In the genomic region with DNA sequence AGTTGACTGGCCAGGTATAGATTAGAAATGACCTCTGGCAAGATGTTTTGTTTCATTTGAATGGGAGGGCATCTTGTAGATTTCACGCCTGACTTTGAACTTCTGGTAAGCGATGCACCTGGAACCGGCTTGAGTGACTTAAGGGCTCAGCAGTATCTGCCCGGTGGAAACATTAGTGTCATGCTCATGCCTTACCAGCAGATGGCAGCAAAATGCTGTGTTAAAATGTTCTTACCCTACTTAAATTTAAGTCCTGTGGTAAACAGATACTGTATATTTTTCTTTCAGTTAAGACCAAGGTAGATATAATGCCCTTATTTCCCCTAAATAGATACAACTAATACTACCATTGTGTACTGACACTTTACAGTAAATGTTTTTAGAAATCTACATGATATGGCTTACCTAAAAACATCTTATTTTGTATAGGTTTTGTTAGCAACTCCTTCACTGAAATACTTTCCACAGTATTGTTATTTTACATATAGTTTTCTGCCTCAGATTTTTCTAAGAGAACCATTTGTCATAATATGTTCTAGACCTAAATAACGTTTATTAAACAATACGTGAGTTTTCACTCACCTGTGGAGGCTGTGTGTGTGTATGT, we compare ENCODE assay signal across 1 cellular context.
TF ChIP-seq lines count a peak whose summit lies in the region.

No MANE protein-coding gene starts in this region.

TF ChIP-seq in H1, 55 proteins besides CTCF, POLR2A, EP300 and RAD21 (continued from another document):
- no peak for TF ChIP-seq CHD7 (IDR thresholded peaks at IDR 0.05; ENCODE audit: insufficient replicate concordance, low read length)
- TF ChIP-seq BACH1 (IDR thresholded peaks at IDR 0.05; ENCODE audit: low read length) = no peak
- no peak for TF ChIP-seq E2F6 (IDR thresholded peaks at IDR 0.05)
- TF ChIP-seq CBX8 (IDR thresholded peaks at IDR 0.05; ENCODE audit: borderline replicate concordance, low read depth, low read length) = no peak
- TF ChIP-seq SIX5 (IDR thresholded peaks at IDR 0.05; ENCODE audit: low read depth, low read length) = no peak
- TF ChIP-seq TCF12 (IDR thresholded peaks at IDR 0.05; ENCODE audit: low read depth, low read length) = no peak
- TF ChIP-seq BRCA1 (IDR thresholded peaks at IDR 0.05; ENCODE audit: low read depth, low read length) = no peak
- TF ChIP-seq GTF2F1 (IDR thresholded peaks at IDR 0.05; ENCODE audit: borderline replicate concordance, low read depth, low read length) = no peak
- TF ChIP-seq, protein P1, sequence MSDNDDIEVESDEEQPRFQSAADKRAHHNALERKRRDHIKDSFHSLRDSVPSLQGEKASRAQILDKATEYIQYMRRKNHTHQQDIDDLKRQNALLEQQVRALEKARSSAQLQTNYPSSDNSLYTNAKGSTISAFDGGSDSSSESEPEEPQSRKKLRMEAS (IDR thresholded peaks at IDR 0.05) = no peak
- no peak for TF ChIP-seq RXRA (IDR thresholded peaks at IDR 0.05; ENCODE audit: insufficient read depth, low read depth, low read length)
- TF ChIP-seq ASH2L (IDR thresholded peaks at IDR 0.05; ENCODE audit: low read length) = no peak
- TF ChIP-seq MAFK (IDR thresholded peaks at IDR 0.05; ENCODE audit: low read depth, low read length) = no peak
- TF ChIP-seq CBX5 (IDR thresholded peaks at IDR 0.05; ENCODE audit: low read depth, low read length) = no peak
- TF ChIP-seq, protein P2, sequence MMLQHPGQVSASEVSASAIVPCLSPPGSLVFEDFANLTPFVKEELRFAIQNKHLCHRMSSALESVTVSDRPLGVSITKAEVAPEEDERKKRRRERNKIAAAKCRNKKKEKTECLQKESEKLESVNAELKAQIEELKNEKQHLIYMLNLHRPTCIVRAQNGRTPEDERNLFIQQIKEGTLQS (IDR thresholded peaks at IDR 0.05; ENCODE audit: insufficient read depth, low read depth, low read length) = no peak
- TF ChIP-seq EZH2 (IDR thresholded peaks at IDR 0.05; ENCODE audit: low read depth, low read length, severe bottlenecking) = no peak
